In genomic region chr14:99415496-99416281, GRCh38 we compare ENCODE assay signal across 8 cellular contexts.
A peak's percentile ranks its signal among the peaks of the same experiment; 100 is the strongest.
DNase-seq lines count a peak whose midpoint lies in the region; ATAC-seq, FAIRE-seq and TF ChIP-seq lines count a peak whose summit lies in the region.

No MANE protein-coding gene starts in this region.

- H3K36me3 Mint-ChIP-seq in T-cell (peaks cover 28% of the 10 kb centered on the region), immature natural killer cell (peaks cover 3 to 27% (median 14%) of the 10 kb centered on the region in 3 donors)

- ATAC-seq in HG02981 (IDR thresholded peaks at IDR 0.05; ENCODE audit: unreplicated experiment) (peak; percentile 97), T-cell (replicated peaks in 1 of 4) (peak; percentile 89 to 95 (median 92)), body of pancreas (peak; percentile 81)

- H3K4me1 ChIP-seq in body of pancreas, result peaks cover 6% of the 10 kb centered on the region

- H3K36me3 ChIP-seq in body of pancreas (replicated peaks in 1 of 2; ENCODE audit: insufficient read depth in 1 of 2, low read depth in 2 of 2), result peaks cover 0 to 1% of the 10 kb centered on the region in 2 donors

- H3K27ac Mint-ChIP-seq in T-cell (peak overlapping the region in 1 of 2 donors; percentile 4), immature natural killer cell (peak overlapping the region in 5 of 6 donors; percentile 13 to 65 (median 37))

- no peak overlapping the region for H3K27ac ChIP-seq in body of pancreas

- no peak for TF ChIP-seq POLR2A in body of pancreas (IDR thresholded peaks at IDR 0.05)

- H3K9me3 Mint-ChIP-seq in T-cell, result no peaks in the 10 kb centered on the region
- H3K9me3 Mint-ChIP-seq in immature natural killer cell, result no peaks in the 10 kb centered on the region

- peak; percentile 80 for DNase-seq in AG08395 (ENCODE audit: low spot score)
- DNase-seq in GM18507 (ENCODE audit: extremely low spot score, insufficient read length, low read depth), result peak; percentile 54
- DNase-seq in NCI-H1694 (lab: John Stamatoyannopoulos, UW), result peak; percentile 98
- peak in 32 of 34 experiments; percentile 20 to 73 (median 60) for DNase-seq in T-cell
- DNase-seq in body of pancreas, result peak; percentile 61 to 76 (median 66)
- peak; percentile 69 to 79 (median 75) for DNase-seq in immature natural killer cell
- DNase-seq in stimulated activated CD4-positive, alpha-beta T cell treated with anti-CD3 and anti-CD28 coated beads, Interleukin-1b, Interleukin-23, amount 100 ng/mL, for 24 hours (ENCODE audit: low read depth in 4 of 4, low spot score in 1 of 4), result peak; percentile 27 to 37 (median 28)

- peaks cover 6 to 17% (median 10%) of the 10 kb centered on the region in 3 donors for H3K4me1 Mint-ChIP-seq in T-cell
- peaks cover 27 to 60% of the 10 kb centered on the region in 2 donors for H3K4me1 Mint-ChIP-seq in immature natural killer cell

- H3K27me3 ChIP-seq in body of pancreas, result no peaks in the 10 kb centered on the region

- POLR2A ChIA-PET in T-cell (lab: Charles Lee), result interaction anchor here (0.6 kb wide), 2 partner anchors 148 to 179 kb away, joined by 4 to 5 read pairs; no protein-coding TSS in a partner anchor

- intact Hi-C loops in body of pancreas (cut with DNase I), result no loop called here

- 2 to 7% methylated on average over 2 of the region's 2 CpGs for WGBS in body of pancreas, 2 donors

- FAIRE-seq in GM18507 (lab: Jason Lieb, UNC), result peak; percentile 88

- H3K4me3 ChIP-seq in body of pancreas, result no peak overlapping the region

- no peaks in the 10 kb centered on the region for H3K9me3 ChIP-seq in body of pancreas

- H3K4me3 Mint-ChIP-seq in T-cell (no peak overlapping the region), immature natural killer cell (peak overlapping the region in 1 of 5 donors; percentile 38)

- CTCF ChIA-PET in T-cell (lab: Charles Lee), result interaction anchor here (0.5 to 2.3 kb wide), 18 partner anchors 11 to 1515 kb away, joined by 3 to 27 read pairs (median 4); no protein-coding TSS in a partner anchor

- H3K27me3 Mint-ChIP-seq in T-cell (no peaks in the 10 kb centered on the region), immature natural killer cell (ENCODE audit: low read depth in 3 of 3) (peaks cover 0 to 4% (median 0%) of the 10 kb centered on the region in 3 donors)

- peak; percentile 52 to 90 (median 78) for TF ChIP-seq CTCF in body of pancreas (IDR thresholded peaks at IDR 0.05)

Comparison
In these comparisons a context has a peak if more than half of its experiments do, and no peak if none do; other contexts are left out.
1. DNase-seq: peak in every context shown above with its lines; median percentile 98 in NCI-H1694; 80 in AG08395; 75 in immature natural killer cell; 66 in body of pancreas; 60 in T-cell; 54 in GM18507; 28 in stimulated activated CD4-positive, alpha-beta T cell treated with anti-CD3 and anti-CD28 coated beads, Interleukin-1b, Interleukin-23, amount 100 ng/mL, for 24 hours.